Comparison of ENCODE assay signal across 20 cellular contexts in the genomic region with DNA sequence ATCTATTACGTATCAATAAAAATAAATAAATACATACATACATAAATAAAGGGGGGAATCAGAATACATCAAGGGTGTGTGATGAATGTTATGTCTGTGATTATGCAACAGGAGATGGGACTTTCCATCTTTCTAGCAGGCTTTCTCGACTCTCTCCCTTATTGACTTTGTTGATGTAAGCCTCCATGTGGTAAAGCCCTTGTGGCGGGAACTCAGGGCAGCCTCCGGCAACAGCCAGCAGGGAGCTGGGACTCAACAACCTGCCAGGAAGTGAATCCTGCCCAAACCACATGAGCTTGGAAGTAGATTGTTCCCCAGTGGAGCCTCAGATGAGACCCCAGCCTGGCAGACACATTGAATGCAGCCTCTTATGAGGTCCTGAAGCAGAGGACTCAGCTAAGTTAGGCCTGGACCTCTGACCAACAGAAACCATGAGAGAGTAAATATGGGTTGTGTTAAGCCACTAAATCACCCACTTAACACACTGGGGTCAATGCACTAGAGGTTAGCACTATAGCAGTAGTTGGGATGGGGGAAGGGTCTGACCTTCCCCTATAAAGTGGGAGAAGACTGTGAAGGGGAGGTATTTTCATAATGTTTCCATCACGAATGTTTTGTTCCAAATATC.
DNase-seq lines count a peak whose midpoint lies in the region; ATAC-seq, FAIRE-seq and TF ChIP-seq lines count a peak whose summit lies in the region.
"Had no signal": no experiment of that assay in that cellular context is flagged by ENCODE, and none has a peak within 500 bp of the region (broad histone marks: within the 10 kb centered on the region; RNA-seq: fewer than 3 reads in every experiment).

No MANE protein-coding gene starts in this region.

- no peak overlapping the region for H3K27ac ChIP-seq in mammary epithelial cell (ENCODE audit: insufficient read depth, low read depth, low read length)
- H3K27ac ChIP-seq in kidney (ENCODE audit: low read depth in 2 of 2, low read length in 2 of 2): no peak overlapping the region
- no peak overlapping the region for H3K27ac ChIP-seq in neural progenitor cell
- H3K27ac ChIP-seq: body of pancreas, upper lobe of right lung, VCaP had no signal

- H3K36me3 Mint-ChIP-seq in neural progenitor cell: no peaks in the 10 kb centered on the region

- H3K9me3 ChIP-seq in mammary epithelial cell (replicated peaks; ENCODE audit: insufficient read depth, low read length) (peaks cover 4% of the 10 kb centered on the region), kidney (ENCODE audit: control insufficient read depth in 1 of 2, low read length in 2 of 2) (no peaks in the 10 kb centered on the region), neural progenitor cell (ENCODE audit: low read depth) (no peaks in the 10 kb centered on the region)
- H3K9me3 ChIP-seq: body of pancreas, upper lobe of right lung had no signal

- DNase-seq in A172 (ENCODE audit: low spot score) (peak; percentile 61), HuH-7 (ENCODE audit: low spot score) (peak; percentile 74), mammary epithelial cell (peak; percentile 67), kidney (peak; percentile 32), neural progenitor cell (ENCODE audit: low spot score) (no peak), NCI-H526 treated with DMSO at 0.1 percent for 48 hours (lab: John Stamatoyannopoulos, UW) (no peak)
- DNase-seq: activated gamma-delta T cell; body of pancreas; effector memory CD8-positive, alpha-beta T cell; GOT3; left colon; naive thymus-derived CD8-positive, alpha-beta T cell; NCI-H1417; NCI-H446; right cardiac atrium; stimulated activated CD4-positive, alpha-beta T cell treated with anti-CD3 and anti-CD28 coated beads, Interleukin-4, amount 100 ng/mL, for 1 hour; upper lobe of right lung had no signal

- CTCF ChIA-PET in mammary epithelial cell (lab: Charles Lee; ENCODE audit: low non-redundant PET): no interaction called here

- H3K4me3 Mint-ChIP-seq in neural progenitor cell: no peak overlapping the region
- H3K4me3 Mint-ChIP-seq: effector memory CD8-positive, alpha-beta T cell; naive thymus-derived CD8-positive, alpha-beta T cell had no signal

- no peaks in the 10 kb centered on the region for H3K79me2 ChIP-seq in mammary epithelial cell (ENCODE audit: insufficient read depth, low read length)
- H3K79me2 ChIP-seq in neural progenitor cell (ENCODE audit: low read depth): no peaks in the 10 kb centered on the region

- intact Hi-C loops in mammary epithelial cell (cut with micrococcal nuclease): no loop called here
- intact Hi-C loops in kidney (cut with DNase I): no loop called here

- TF ChIP-seq CTCF in mammary epithelial cell (conservative IDR thresholded peaks at IDR 0.05 in 1 of 2, IDR thresholded peaks at IDR 0.05 in 1 of 2; ENCODE audit: extremely low read depth in 1 of 2, insufficient read depth in 1 of 2, low read depth in 1 of 2, low read length in 2 of 2): no peak
- TF ChIP-seq CTCF in kidney (IDR thresholded peaks at IDR 0.05; ENCODE audit: borderline replicate concordance, extremely low read depth, insufficient read depth): no peak
- no peak for TF ChIP-seq CTCF in neural progenitor cell (IDR thresholded peaks at IDR 0.05)

- no peak for ATAC-seq in HG02981 (IDR thresholded peaks at IDR 0.05; ENCODE audit: unreplicated experiment)
- no peak for ATAC-seq in GM21528 (IDR thresholded peaks at IDR 0.05; ENCODE audit: low FRiP score, unreplicated experiment)
- ATAC-seq: body of pancreas; effector memory CD8-positive, alpha-beta T cell; left colon; naive thymus-derived CD8-positive, alpha-beta T cell; right cardiac atrium; upper lobe of right lung had no signal

- H3K4me1 ChIP-seq in mammary epithelial cell (ENCODE audit: insufficient read depth, low read length) (peaks cover 28% of the 10 kb centered on the region), kidney (ENCODE audit: control insufficient read depth in 1 of 2, insufficient read depth in 1 of 2, low read depth in 1 of 2, low read length in 2 of 2) (peaks cover 14 to 16% of the 10 kb centered on the region in 2 donors), neural progenitor cell (peaks cover 8% of the 10 kb centered on the region)

- peaks cover 9% of the 10 kb centered on the region for H3K9me3 Mint-ChIP-seq in neural progenitor cell
- H3K9me3 Mint-ChIP-seq: effector memory CD8-positive, alpha-beta T cell had no signal

- H3K27me3 ChIP-seq in mammary epithelial cell (ENCODE audit: insufficient read depth, low read length) (no peaks in the 10 kb centered on the region), neural progenitor cell (no peaks in the 10 kb centered on the region)
- H3K27me3 ChIP-seq: body of pancreas, upper lobe of right lung had no signal

- H4K20me1 ChIP-seq in mammary epithelial cell (ENCODE audit: insufficient read depth, low read length) (no peaks in the 10 kb centered on the region), neural progenitor cell (ENCODE audit: low read depth) (no peaks in the 10 kb centered on the region)

- H3K4me1 Mint-ChIP-seq in neural progenitor cell: peaks cover 34% of the 10 kb centered on the region

- H3K36me3 ChIP-seq in mammary epithelial cell (ENCODE audit: insufficient read depth, low read length) (no peaks in the 10 kb centered on the region), kidney (ENCODE audit: control insufficient read depth in 1 of 2, insufficient read depth in 2 of 2, low read length in 2 of 2) (no peaks in the 10 kb centered on the region), neural progenitor cell (no peaks in the 10 kb centered on the region)
- H3K36me3 ChIP-seq: upper lobe of right lung had no signal

- no peak overlapping the region for H3K27ac Mint-ChIP-seq in neural progenitor cell
- H3K27ac Mint-ChIP-seq: effector memory CD8-positive, alpha-beta T cell; naive thymus-derived CD8-positive, alpha-beta T cell had no signal

- BruUV-seq in mammary epithelial cell (replicated peaks; lab: Mats Ljungman, UMichigan): no TSS peak

- WGBS in mammary epithelial cell (ENCODE audit: low coverage, missing lambda C conversion rate): 86% methylated on average over 5 of the region's 5 CpGs

- peaks cover 7% of the 10 kb centered on the region for H3F3A ChIP-seq in neural progenitor cell (ENCODE audit: low read depth)

- H3K4me3 ChIP-seq in mammary epithelial cell (replicated peaks in 1 of 3; ENCODE audit: insufficient read depth in 1 of 3, low read depth in 2 of 3, low read length in 3 of 3) (no peak overlapping the region), kidney (ENCODE audit: low read length in 2 of 2) (no peak overlapping the region), neural progenitor cell (no peak overlapping the region)
- H3K4me3 ChIP-seq: body of pancreas, upper lobe of right lung had no signal

- H3K27me3 Mint-ChIP-seq in neural progenitor cell (ENCODE audit: insufficient read depth, low read depth): peaks cover 4% of the 10 kb centered on the region

- no peak overlapping the region for H3K9ac ChIP-seq in mammary epithelial cell (ENCODE audit: insufficient read depth, low read length)
- H3K9ac ChIP-seq in kidney (ENCODE audit: low read length in 2 of 2): no peak overlapping the region
- no peak overlapping the region for H3K9ac ChIP-seq in neural progenitor cell

- dilution Hi-C loops in mammary epithelial cell (cut with HindIII; ENCODE audit: low sequenced_read_pairs): no loop called here

- H2AFZ ChIP-seq in mammary epithelial cell (ENCODE audit: low read depth, low read length): no peak overlapping the region
- H2AFZ ChIP-seq in neural progenitor cell (replicated peaks): no peak overlapping the region

- in situ Hi-C loops in mammary epithelial cell (cut with MboI; ENCODE audit: low sequenced_read_pairs in 2 of 2): no loop called here

- no peak overlapping the region for H3K4me2 ChIP-seq in mammary epithelial cell (ENCODE audit: insufficient read depth, low read depth, low read length)
- H3K4me2 ChIP-seq in neural progenitor cell: no peak overlapping the region

- no peak for FAIRE-seq in kidney (lab: Jason Lieb, UNC)

Comparison
In these comparisons a context has a peak if more than half of its experiments do, and no peak if none do; other contexts are left out.
1. DNase-seq: peak in A172 (single experiment), HuH-7 (single experiment), mammary epithelial cell (single experiment) and kidney (single experiment); none in neural progenitor cell (single experiment) and NCI-H526 treated with DMSO at 0.1 percent for 48 hours (single experiment).